13 cellular contexts compared by ENCODE assay signal in genomic region chr22:28935713-28936112, GRCh38. TPM values are rescaled to one million over a fixed set of nuclear protein-coding genes. Genes with fewer than 3 reads are reported as not detected.
DNase-seq lines count a peak whose midpoint lies in the region; ATAC-seq and TF ChIP-seq lines count a peak whose summit lies in the region.
"Had no signal": no experiment of that assay in that cellular context is flagged by ENCODE, and none has a peak within 500 bp of the region (broad histone marks: within the 10 kb centered on the region; RNA-seq: fewer than 3 reads in every experiment).

No MANE protein-coding gene starts in this region.

- no peak overlapping the region for H3K27ac ChIP-seq in SK-N-SH (ENCODE audit: low read depth in 2 of 2, low read length in 1 of 2)
- H3K27ac ChIP-seq in OCI-LY1 (ENCODE audit: low read depth, low read length, poor library complexity, severe bottlenecking): no peak overlapping the region
- no peak overlapping the region for H3K27ac ChIP-seq in effector memory CD4-positive, alpha-beta T cell (ENCODE audit: insufficient read depth, low read length, poor library complexity, severe bottlenecking)
- H3K27ac ChIP-seq: epithelial cell of prostate had no signal

- DNase-seq in SK-N-SH: no peak
- no peak for DNase-seq in epithelial cell of proximal tubule (ENCODE audit: low read depth)
- DNase-seq in sciatic nerve (ENCODE audit: low spot score): no peak
- DNase-seq in hepatic stellate cell (ENCODE audit: low spot score): no peak
- DNase-seq in effector memory CD4-positive, alpha-beta T cell: no peak
- DNase-seq: activated T-cell treated with anti-CD3 and anti-CD28 coated beads, Interleukin-2, amount 50 U/mL, for 4 hours; MV-4-11; NCI-H526 treated with DMSO at 0.1 percent for 48 hours; SHP77 had no signal

- H3K79me2 ChIP-seq in SK-N-SH (ENCODE audit: insufficient read depth) (peaks cover 18% of the 10 kb centered on the region), OCI-LY1 (ENCODE audit: insufficient read depth, low read length) (no peaks in the 10 kb centered on the region)

- TF ChIP-seq RAD21 in SK-N-SH (IDR thresholded peaks at IDR 0.05; ENCODE audit: low read length): no peak

- CTCF ChIA-PET in SK-N-SH (lab: Yijun Ruan, JAX): interaction anchor here (0.7 to 1.5 kb wide), 3 partner anchors 11 to 18 kb away, joined by 3 to 4 read pairs (median 3); no protein-coding TSS in a partner anchor

- no peaks in the 10 kb centered on the region for H3K9me2 ChIP-seq in SK-N-SH
- H3K9me2 ChIP-seq in OCI-LY1 (ENCODE audit: low read depth, low read length): no peaks in the 10 kb centered on the region

- H3K4me1 ChIP-seq in SK-N-SH (ENCODE audit: control insufficient read depth in 1 of 2, insufficient read depth in 2 of 2, low read depth in 1 of 2, low read length in 1 of 2): no peaks in the 10 kb centered on the region; a peak in 1 of 4 replicates
- H3K4me1 ChIP-seq in OCI-LY1 (ENCODE audit: insufficient read depth, low read length, severe bottlenecking): peaks cover 3% of the 10 kb centered on the region
- H3K4me1 ChIP-seq in effector memory CD4-positive, alpha-beta T cell (ENCODE audit: control insufficient read depth, insufficient read depth, low read length, poor library complexity, severe bottlenecking): no peaks in the 10 kb centered on the region

- H4K20me1 ChIP-seq in SK-N-SH (ENCODE audit: insufficient read depth) (peaks cover 23% of the 10 kb centered on the region; the same call in 1 of the 2 replicates), OCI-LY1 (ENCODE audit: insufficient read depth, low read length) (no peaks in the 10 kb centered on the region)

- H3K36me3 ChIP-seq in SK-N-SH (replicated peaks in 1 of 2; ENCODE audit: control insufficient read depth in 1 of 2, insufficient read depth in 2 of 2, low read length in 1 of 2): no peaks in the 10 kb centered on the region
- no peaks in the 10 kb centered on the region for H3K36me3 ChIP-seq in OCI-LY1 (ENCODE audit: insufficient read depth, low read length)
- no peaks in the 10 kb centered on the region for H3K36me3 ChIP-seq in effector memory CD4-positive, alpha-beta T cell (ENCODE audit: control insufficient read depth, insufficient read depth, low read length)

- no peak for TF ChIP-seq EP300 in SK-N-SH (IDR thresholded peaks at IDR 0.05; ENCODE audit: borderline replicate concordance in 1 of 2, low read depth in 1 of 2, low read length in 1 of 2)

- POLR2A ChIA-PET in SK-N-SH (lab: Yijun Ruan, JAX): no interaction called here

- 93% methylated on average over 4 of the region's 4 CpGs for WGBS in SK-N-SH (ENCODE audit: low lambda C conversion rate)

- intact Hi-C loops in sciatic nerve (cut with DNase I): no loop called here

- H3F3A ChIP-seq in SK-N-SH (replicated peaks; ENCODE audit: insufficient read depth): no peaks in the 10 kb centered on the region
- H3F3A ChIP-seq in OCI-LY1 (ENCODE audit: insufficient read depth, low read length): no peaks in the 10 kb centered on the region

- ATAC-seq in SK-N-SH treated with all-trans-retinoic acid at 6 μM for 48 hours (no peak), sciatic nerve (peak; percentile 19), GM19395 (IDR thresholded peaks at IDR 0.05; ENCODE audit: unreplicated experiment) (no peak)
- ATAC-seq: activated T-cell treated with anti-CD3 and anti-CD28 coated beads, Interleukin-2, amount 50 U/mL, for 4 hours had no signal

- H3K9ac ChIP-seq in SK-N-SH (no peak overlapping the region), OCI-LY1 (ENCODE audit: low read length) (no peak overlapping the region)

- TF ChIP-seq CTCF in SK-N-SH (IDR thresholded peaks at IDR 0.05) (peak; percentile 37; the same call in 1 of the 2 replicates), OCI-LY1 (IDR thresholded peaks at IDR 0.05; ENCODE audit: low read length) (peak; percentile 44), epithelial cell of proximal tubule (conservative IDR thresholded peaks at IDR 0.05; ENCODE audit: low read depth, low read length) (peak; percentile 44)

- no peak overlapping the region for H3K4me2 ChIP-seq in SK-N-SH
- no peak overlapping the region for H3K4me2 ChIP-seq in OCI-LY1 (ENCODE audit: low read length)

- H3K4me3 ChIP-seq in SK-N-SH (ENCODE audit: low read depth in 2 of 2, low read length in 1 of 2) (no peak overlapping the region), OCI-LY1 (ENCODE audit: low read depth, low read length, poor library complexity, severe bottlenecking) (no peak overlapping the region), epithelial cell of proximal tubule (ENCODE audit: low read depth, low read length) (no peak overlapping the region)
- no peak overlapping the region for H3K4me3 ChIP-seq in effector memory CD4-positive, alpha-beta T cell (ENCODE audit: insufficient read depth, low read depth, low read length, poor library complexity, severe bottlenecking)

- H2AFZ ChIP-seq in SK-N-SH (ENCODE audit: low read depth): no peak overlapping the region
- H2AFZ ChIP-seq in OCI-LY1 (ENCODE audit: low read length): no peak overlapping the region

- H3K27me3 ChIP-seq in SK-N-SH (ENCODE audit: insufficient read depth) (no peaks in the 10 kb centered on the region), OCI-LY1 (ENCODE audit: insufficient read depth, low read length) (no peaks in the 10 kb centered on the region)
- H3K27me3 ChIP-seq in effector memory CD4-positive, alpha-beta T cell (replicated peaks; ENCODE audit: control insufficient read depth, insufficient read depth, low read length, poor library complexity, severe bottlenecking): peaks cover 3% of the 10 kb centered on the region

- H3K9me3 ChIP-seq in SK-N-SH: no peaks in the 10 kb centered on the region
- no peaks in the 10 kb centered on the region for H3K9me3 ChIP-seq in OCI-LY1 (ENCODE audit: low read length)
- no peaks in the 10 kb centered on the region for H3K9me3 ChIP-seq in effector memory CD4-positive, alpha-beta T cell (ENCODE audit: control insufficient read depth, low read length)

TF ChIP-seq in SK-N-SH, 30 proteins besides CTCF, POLR2A, EP300 and RAD21:
- TF ChIP-seq, protein P1, sequence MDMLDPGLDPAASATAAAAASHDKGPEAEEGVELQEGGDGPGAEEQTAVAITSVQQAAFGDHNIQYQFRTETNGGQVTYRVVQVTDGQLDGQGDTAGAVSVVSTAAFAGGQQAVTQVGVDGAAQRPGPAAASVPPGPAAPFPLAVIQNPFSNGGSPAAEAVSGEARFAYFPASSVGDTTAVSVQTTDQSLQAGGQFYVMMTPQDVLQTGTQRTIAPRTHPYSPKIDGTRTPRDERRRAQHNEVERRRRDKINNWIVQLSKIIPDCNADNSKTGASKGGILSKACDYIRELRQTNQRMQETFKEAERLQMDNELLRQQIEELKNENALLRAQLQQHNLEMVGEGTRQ (IDR thresholded peaks at IDR 0.05; ENCODE audit: borderline replicate concordance, low read depth, low read length): no peak
- TF ChIP-seq FOXJ3 (CRISPR knock-in tag; IDR thresholded peaks at IDR 0.05) (no peak), NFIC (IDR thresholded peaks at IDR 0.05; ENCODE audit: borderline replicate concordance) (no peak), FOXM1 (IDR thresholded peaks at IDR 0.05; ENCODE audit: low read depth) (no peak)

TF ChIP-seq in SK-N-SH treated with all-trans-retinoic acid at 6 μM for 48 hours, 23 proteins besides CTCF, POLR2A, EP300 and RAD21:
- no peak for TF ChIP-seq PATZ1 (CRISPR knock-in tag; IDR thresholded peaks at IDR 0.05; ENCODE audit: borderline replicate concordance)

RNA-seq across cellular contexts. Expression of gene ZNRF3, which starts 52.3 kb away (rescaled TPM):
- 2.9 and 4.2 TPM in 2 replicates for polyA plus RNA-seq in SK-N-SH (2012; rRNA removed)
- 3.2 and 3.9 TPM in 2 replicates for polyA plus RNA-seq in SK-N-SH (2012; cell fraction: cytosol; rRNA removed)
- 4.7 and 4.8 TPM in 2 replicates for polyA plus RNA-seq in SK-N-SH (2012; cell fraction: nucleus; rRNA removed)
- total RNA-seq in epithelial cell of proximal tubule: 12.2 and 15.6 TPM in 2 replicates
- 12.9 TPM for total RNA-seq in sciatic nerve
